ENCODE assay signal across 8 cellular contexts in genomic region chr6:85642774-85643529, GRCh38. TPM values are rescaled to one million over a fixed set of nuclear protein-coding genes. Genes with fewer than 3 reads are reported as not detected.
A peak's percentile ranks its signal among the peaks of the same experiment; 100 is the strongest.
DNase-seq lines count a peak whose midpoint lies in the region; ATAC-seq, FAIRE-seq and TF ChIP-seq lines count a peak whose summit lies in the region.

SYNCRIP (minus strand) TSS chr6:85642886; CDS start chr6:85641439, 1,447 bp downstream.

- TF ChIP-seq POLR2A in H1 (IDR thresholded peaks at IDR 0.05; ENCODE audit: control extremely low read depth in 1 of 2, low read depth in 2 of 2, low read length in 2 of 2) = peak; percentile 87 to 91

- TF ChIP-seq EP300 in H1 (IDR thresholded peaks at IDR 0.05; ENCODE audit: borderline replicate concordance in 1 of 2, low read depth in 2 of 2, low read length in 2 of 2) = 0 out of 3 replicates have a peak, but pooled peaks of 1 of the 2 experiments have one; percentile 56

- H3K4me1 ChIP-seq in HUES48 (ENCODE audit: control insufficient read depth, insufficient read depth, low read length) (peaks cover 26% of the 10 kb centered on the region), NT2/D1 (ENCODE audit: insufficient read depth, insufficient read length) (no peaks in the 10 kb centered on the region), H1 (replicated peaks in 1 of 4; ENCODE audit: control insufficient read depth in 3 of 4, insufficient read depth in 4 of 4, low read length in 3 of 4) (peaks cover 0 to 9% (median 5%) of the 10 kb centered on the region in 4 experiments; a peak in 4 of 7 replicates), mesendoderm (ENCODE audit: control insufficient read depth, low read depth, low read length) (peaks cover 2% of the 10 kb centered on the region)

- H3K27ac ChIP-seq in HUES48 (ENCODE audit: low read depth, low read length) = peak within 1 kb of the TSS; percentile 99
- peak within 1 kb of the TSS; percentile 99 for H3K27ac ChIP-seq in H1 (ENCODE audit: low read depth, low read length)
- peak within 1 kb of the TSS; percentile 99 for H3K27ac ChIP-seq in mesendoderm (ENCODE audit: low read depth, low read length)

- no peak for TF ChIP-seq CTCF in H1 (IDR thresholded peaks at IDR 0.05; ENCODE audit: control extremely low read depth in 1 of 3, insufficient read depth in 1 of 3, low read depth in 1 of 3, low read length in 3 of 3)

- POLR2A ChIA-PET in H1 (lab: Charles Lee; ENCODE audit: partially characterized antibody) = interaction anchor here (0.7 to 25.2 kb wide), 26 partner anchors 9 to 1686 kb away, joined by 3 to 890 read pairs (median 4); partner anchors contain the start of genes GJB7 and SNX14

- no peaks in the 10 kb centered on the region for H3K27me3 Mint-ChIP-seq in activated CD8-positive, alpha-beta memory T cell treated with anti-CD3 and anti-CD28 coated beads, Interleukin-2, amount 10 ng/mL, durations not matched to agents 7 days and 5 days

- H3K9me3 ChIP-seq in HUES48 (ENCODE audit: control insufficient read depth, insufficient read depth, low read length) = no peaks in the 10 kb centered on the region
- H3K9me3 ChIP-seq in NT2/D1 (ENCODE audit: insufficient read depth, low read length) = no peaks in the 10 kb centered on the region
- no peaks in the 10 kb centered on the region for H3K9me3 ChIP-seq in H1 (ENCODE audit: insufficient read depth in 2 of 2, low read depth in 1 of 2, low read length in 1 of 2)

- H4K5ac ChIP-seq in H1 (ENCODE audit: insufficient read length, low read depth, low read length) (peak within 1 kb of the TSS; percentile 96), mesendoderm (ENCODE audit: low read length) (no peak within 1 kb of the TSS)

- peak; percentile 68 for ATAC-seq in GM21423 (IDR thresholded peaks at IDR 0.05; ENCODE audit: unreplicated experiment)
- peak; percentile 80 for ATAC-seq in activated CD8-positive, alpha-beta memory T cell treated with anti-CD3 and anti-CD28 coated beads, Interleukin-2, amount 10 ng/mL, durations not matched to agents 7 days and 5 days

- H3K23me2 ChIP-seq in H1 (ENCODE audit: low read depth, low read length) = peaks cover 8% of the 10 kb centered on the region; the same call in 1 of the 2 replicates

- H3K27ac Mint-ChIP-seq in activated CD8-positive, alpha-beta memory T cell treated with anti-CD3 and anti-CD28 coated beads, Interleukin-2, amount 10 ng/mL, durations not matched to agents 7 days and 5 days = peak within 1 kb of the TSS; percentile 93

- H3K18ac ChIP-seq in H1 (ENCODE audit: extremely low read depth, low read length) = peak within 1 kb of the TSS; percentile 97
- peak within 1 kb of the TSS; percentile 99 for H3K18ac ChIP-seq in mesendoderm (ENCODE audit: low read length)

- H3K4ac ChIP-seq in H1 (replicated peaks; ENCODE audit: insufficient read length, low read depth, low read length) (peak within 1 kb of the TSS; percentile 100), mesendoderm (ENCODE audit: low read depth, low read length) (peak within 1 kb of the TSS; percentile 98)

- no peak for TF ChIP-seq RAD21 in H1 (IDR thresholded peaks at IDR 0.05 in 1 of 2, conservative IDR thresholded peaks at IDR 0.05 in 1 of 2; ENCODE audit: low read depth in 2 of 2, low read length in 2 of 2)

- peak; percentile 99 for DNase-seq in Caki2 (ENCODE audit: low read depth)
- peak; percentile 94 for DNase-seq in NT2/D1 (ENCODE audit: low read depth, low spot score)
- DNase-seq in activated CD8-positive, alpha-beta memory T cell treated with anti-CD3 and anti-CD28 coated beads, Interleukin-2, amount 10 ng/mL, durations not matched to agents 7 days and 5 days = peak; percentile 99
- DNase-seq in H1 (ENCODE audit: low read depth in 1 of 2, low spot score in 2 of 2) = peak; percentile 92 to 97
- DNase-seq in mesendoderm = peak; percentile 99
- peak; percentile 99 for DNase-seq in stimulated activated CD8-positive, alpha-beta memory T cell treated with anti-CD3 and anti-CD28 coated beads, Interleukin-12 subunit alpha, Interleukin-12 subunit beta, amount 100 ng/mL, for 4 hours (ENCODE audit: low read depth)

- peak within 1 kb of the TSS; percentile 64 for H2BK120ac ChIP-seq in H1 (replicated peaks; ENCODE audit: low read depth, low read length)
- peak within 1 kb of the TSS; percentile 89 for H2BK120ac ChIP-seq in mesendoderm (ENCODE audit: low read depth, low read length)

- peaks cover 34% of the 10 kb centered on the region for H3K36me3 Mint-ChIP-seq in activated CD8-positive, alpha-beta memory T cell treated with anti-CD3 and anti-CD28 coated beads, Interleukin-2, amount 10 ng/mL, durations not matched to agents 7 days and 5 days

- in situ Hi-C loops in Caki2 (cut with HindIII; ENCODE audit: low pct_unique_long_range_greater_than_20kb, low sequenced_read_pairs) = no loop called here

- H3K79me2 ChIP-seq in H1 (ENCODE audit: control insufficient read depth in 1 of 2, insufficient read depth in 2 of 2, low read length in 2 of 2) (peaks cover 41 to 51% of the 10 kb centered on the region in 2 experiments), mesendoderm (ENCODE audit: control insufficient read depth, insufficient read depth, low read length) (peaks cover 43% of the 10 kb centered on the region)

- 8% methylated on average over 16 of the region's 76 CpGs; no CpG with 5 or more reads in 1 of the 2 experiments for WGBS in H1 (ENCODE audit: extremely low coverage in 1 of 2, insufficient coverage in 1 of 2, insufficient read length in 1 of 2, insufficient replicate concordance in 2 of 2, low coverage in 1 of 2, low lambda C conversion rate in 2 of 2, missing lambda C conversion rate in 1 of 2), 2 experiments
- no CpG with 5 or more reads among the region's 76 CpGs for WGBS in mesendoderm (ENCODE audit: extremely low coverage, insufficient coverage, low lambda C conversion rate)

- H2BK5ac ChIP-seq in H1 (ENCODE audit: low read depth, low read length) = peak within 1 kb of the TSS; percentile 93
- H2BK5ac ChIP-seq in mesendoderm (ENCODE audit: low read length) = peak within 1 kb of the TSS; percentile 97

- H4K20me1 ChIP-seq in H1 (replicated peaks in 1 of 2; ENCODE audit: control insufficient read depth in 1 of 2, insufficient read depth in 2 of 2, low read length in 2 of 2) = peaks cover 13 to 15% of the 10 kb centered on the region in 2 experiments

- H3K23ac ChIP-seq in H1 (ENCODE audit: insufficient read length) (no peak within 1 kb of the TSS), mesendoderm (ENCODE audit: low read length) (peak within 1 kb of the TSS; percentile 100)

- peaks cover 33% of the 10 kb centered on the region for H3K36me3 ChIP-seq in HUES48 (ENCODE audit: control insufficient read depth, insufficient read depth, low read length)
- peaks cover 38% of the 10 kb centered on the region for H3K36me3 ChIP-seq in NT2/D1 (ENCODE audit: insufficient read depth, insufficient read length, low read length)
- H3K36me3 ChIP-seq in H1 (ENCODE audit: control insufficient read depth in 2 of 4, insufficient read depth in 4 of 4, low read length in 3 of 4) = peaks cover 8 to 30% (median 14%) of the 10 kb centered on the region in 4 experiments
- peaks cover 2% of the 10 kb centered on the region for H3K36me3 ChIP-seq in mesendoderm (ENCODE audit: control insufficient read depth, insufficient read depth, low read length)

- H2BK15ac ChIP-seq in H1 (ENCODE audit: low read length) (peak within 1 kb of the TSS; percentile 92; the same call in 1 of the 2 replicates), mesendoderm (replicated peaks; ENCODE audit: low read depth) (no peak within 1 kb of the TSS)

- H2AFZ ChIP-seq in H1 (ENCODE audit: low read length) = no peak within 1 kb of the TSS

- H3K4me2 ChIP-seq in H1 (ENCODE audit: insufficient read depth in 1 of 2, low read depth in 2 of 2, low read length in 2 of 2) (peak within 1 kb of the TSS; percentile 76 to 77), mesendoderm (ENCODE audit: low read length) (no peak within 1 kb of the TSS)

- no peaks in the 10 kb centered on the region for H3K27me3 ChIP-seq in HUES48 (ENCODE audit: control insufficient read depth, insufficient read depth, low read length)
- H3K27me3 ChIP-seq in NT2/D1 (ENCODE audit: insufficient read depth, insufficient read length) = no peaks in the 10 kb centered on the region
- H3K27me3 ChIP-seq in H1 (replicated peaks in 1 of 4; ENCODE audit: control insufficient read depth in 3 of 4, extremely low read depth in 1 of 4, insufficient read depth in 3 of 4, low read length in 3 of 4) = no peaks in the 10 kb centered on the region
- H3K27me3 ChIP-seq in mesendoderm (ENCODE audit: insufficient read depth, low read length, poor library complexity) = no peaks in the 10 kb centered on the region

- H2AK5ac ChIP-seq in H1 (ENCODE audit: low read depth, low read length) (peak within 1 kb of the TSS; percentile 95), mesendoderm (ENCODE audit: low read length) (peak within 1 kb of the TSS; percentile 99)

- no peaks in the 10 kb centered on the region for H3K79me1 ChIP-seq in H1 (ENCODE audit: low read depth, low read length)
- no peaks in the 10 kb centered on the region for H3K79me1 ChIP-seq in mesendoderm (ENCODE audit: low read length)

- peak within 1 kb of the TSS; percentile 100 for H3K9ac ChIP-seq in HUES48 (ENCODE audit: low read depth, low read length)
- peak within 1 kb of the TSS; percentile 98 for H3K9ac ChIP-seq in NT2/D1 (ENCODE audit: insufficient read length, low read depth)
- H3K9ac ChIP-seq in H1 (replicated peaks in 1 of 4; ENCODE audit: extremely low read depth in 1 of 4, low read depth in 3 of 4, low read length in 3 of 4) = peak within 1 kb of the TSS; percentile 95 to 99 (median 98)
- peak within 1 kb of the TSS; percentile 100 for H3K9ac ChIP-seq in mesendoderm (ENCODE audit: low read length)

- H3K9me3 Mint-ChIP-seq in activated CD8-positive, alpha-beta memory T cell treated with anti-CD3 and anti-CD28 coated beads, Interleukin-2, amount 10 ng/mL, durations not matched to agents 7 days and 5 days (ENCODE audit: low read depth) = no peaks in the 10 kb centered on the region

- peak within 1 kb of the TSS; percentile 17; the same call in 1 of the 2 replicates for H2BK12ac ChIP-seq in H1 (ENCODE audit: low read depth, low read length)

- H3K4me3 Mint-ChIP-seq in activated CD8-positive, alpha-beta memory T cell treated with anti-CD3 and anti-CD28 coated beads, Interleukin-2, amount 10 ng/mL, durations not matched to agents 7 days and 5 days = peak within 1 kb of the TSS; percentile 92

- peak within 1 kb of the TSS; percentile 99 for H3K4me3 ChIP-seq in HUES48 (ENCODE audit: low read depth, low read length)
- H3K4me3 ChIP-seq in NT2/D1 (ENCODE audit: insufficient read length, low read depth) = peak within 1 kb of the TSS; percentile 89
- H3K4me3 ChIP-seq in H1 (ENCODE audit: extremely low read depth in 1 of 4, insufficient read depth in 2 of 4, low read depth in 3 of 4, low read length in 4 of 4) = peak within 1 kb of the TSS; percentile 91 to 97 (median 96)
- H3K4me3 ChIP-seq in mesendoderm (ENCODE audit: low read length) = peak within 1 kb of the TSS; percentile 100

- H3K14ac ChIP-seq in H1 (ENCODE audit: insufficient read length) = peak within 1 kb of the TSS; percentile 82

- FAIRE-seq in H1 (lab: Jason Lieb, UNC) = no peak

- peaks cover 41% of the 10 kb centered on the region for H3K4me1 Mint-ChIP-seq in activated CD8-positive, alpha-beta memory T cell treated with anti-CD3 and anti-CD28 coated beads, Interleukin-2, amount 10 ng/mL, durations not matched to agents 7 days and 5 days

- peak within 1 kb of the TSS; percentile 99 for H4K8ac ChIP-seq in H1 (ENCODE audit: extremely low read depth, insufficient read depth, low read length)
- no peak within 1 kb of the TSS for H4K8ac ChIP-seq in mesendoderm (ENCODE audit: low read depth, low read length)

- CTCF ChIA-PET in activated CD8-positive, alpha-beta memory T cell treated with anti-CD3 and anti-CD28 coated beads, Interleukin-2, amount 10 ng/mL, durations not matched to agents 7 days and 5 days (lab: Charles Lee) = interaction anchor here (0.6 to 7.5 kb wide), 6 partner anchors 13 to 446 kb away, joined by 3 to 75 read pairs (median 10); partner anchors contain the start of gene SNX14
- CTCF ChIA-PET in H1 (lab: Charles Lee; ENCODE audit: partially characterized antibody) = interaction anchor here (1.1 kb wide), 1 partner anchor 10 kb away, joined by 3 read pairs; no protein-coding TSS in a partner anchor

- peak within 1 kb of the TSS; percentile 97 for H3K56ac ChIP-seq in H1 (replicated peaks; ENCODE audit: insufficient read length, low read depth, low read length)
- peak within 1 kb of the TSS; percentile 100 for H3K56ac ChIP-seq in mesendoderm (ENCODE audit: low read length)

- H2BK20ac ChIP-seq in H1 (ENCODE audit: low read length) = no peak within 1 kb of the TSS

- H4K91ac ChIP-seq in H1 (replicated peaks; ENCODE audit: insufficient read length, low read length) = peak within 1 kb of the TSS; percentile 99

RNA-seq across cellular contexts. Expression of gene SYNCRIP, which starts in this region (rescaled TPM):
- 32.4 and 47.3 TPM in 2 replicates for total RNA-seq in Caki2 (2014; rRNA removed; shearing (Covaris generic); ENCODE audit: low replicate concordance)
- 100 to 1,000 TPM; 105 to 146 TPM for total RNA-seq in activated CD8-positive, alpha-beta memory T cell treated with anti-CD3 and anti-CD28 coated beads, Interleukin-2, amount 10 ng/mL, durations not matched to agents 7 days and 5 days
- total RNA-seq in H1 (2021; fragmentation: NEBNext Ultra II Directional; extraction: Animal tissue kit (Norgen Biotek cat#: 25700)) = 206 and 219 TPM in 2 replicates
- 14.7 and 16.8 TPM in 2 replicates for polyA plus RNA-seq in H1 (2011; rRNA removed)
- 25.9 TPM for polyA plus RNA-seq in H1 (2011; cell fraction: cytosol; rRNA removed)
- 11.5 TPM for polyA plus RNA-seq in H1 (2011; cell fraction: nucleus; rRNA removed)
- polyA plus RNA-seq in H1 (2012, experiment 1 of 2) = 117 to 198 TPM (median 139 TPM) in 4 replicates
- polyA plus RNA-seq in H1 (2012, experiment 2 of 2) = 27.7 TPM
- 135 TPM for polyA plus RNA-seq in H1 (2013, experiment 1 of 2)
- 140 TPM for polyA plus RNA-seq in H1 (2013, experiment 2 of 2)
- 15.6 and 29.3 TPM in 2 replicates for polyA minus RNA-seq in H1 (2011; rRNA and poly(A)+ RNA removed)
- polyA minus RNA-seq in H1 (2011; cell fraction: cytosol; rRNA and poly(A)+ RNA removed) = 29.4 TPM
- 48.2 TPM for polyA minus RNA-seq in H1 (2011; cell fraction: nucleus; rRNA and poly(A)+ RNA removed)
- polyA plus RNA-seq in mesendoderm (2013, experiment 1 of 2) = 252 TPM
- 246 TPM for polyA plus RNA-seq in mesendoderm (2013, experiment 2 of 2)

Comparison
In these comparisons a context has a peak if more than half of its experiments do, and no peak if none do; other contexts are left out.
1. Peak in every context shown above with its lines: DNase-seq, ATAC-seq, H3K4me3 ChIP-seq and H3K27ac ChIP-seq.